In genomic region chr17:48930435-48930873, GRCh38 we compare ENCODE assay signal across 1 cellular context.
TF ChIP-seq lines count a peak whose summit lies in the region.

No MANE protein-coding gene starts in this region.

TF ChIP-seq in HepG2, 621 proteins besides CTCF, POLR2A, EP300 and RAD21 (continues in another document):
- TF ChIP-seq ARNT (IDR thresholded peaks at IDR 0.05) = no peak
- TF ChIP-seq POLR2AphosphoS2 (IDR thresholded peaks at IDR 0.05; ENCODE audit: low read depth, low read length) = 0 out of 2 replicates have a peak, but pooled peaks have one; percentile 53
- TF ChIP-seq TCF7L2 (IDR thresholded peaks at IDR 0.05; ENCODE audit: low read depth, low read length) = no peak
- no peak for TF ChIP-seq HNF1A (IDR thresholded peaks at IDR 0.05; ENCODE audit: low read depth)
- TF ChIP-seq HNF1A (CRISPR knock-in tag; IDR thresholded peaks at IDR 0.05; ENCODE audit: borderline replicate concordance) = no peak
- TF ChIP-seq BRCA1 (CRISPR knock-in tag; IDR thresholded peaks at IDR 0.05) = 0 out of 2 replicates have a peak, but pooled peaks have one; percentile 68
- TF ChIP-seq ZNF687 (CRISPR knock-in tag; IDR thresholded peaks at IDR 0.05) = peak; percentile 57
- no peak for TF ChIP-seq ZNF75D (CRISPR knock-in tag; IDR thresholded peaks at IDR 0.05; ENCODE audit: borderline replicate concordance)
- no peak for TF ChIP-seq BATF2 (CRISPR knock-in tag; IDR thresholded peaks at IDR 0.05)
- TF ChIP-seq PBX3 (CRISPR knock-in tag; IDR thresholded peaks at IDR 0.05; ENCODE audit: borderline replicate concordance) = no peak
- TF ChIP-seq TARDBP (CRISPR knock-in tag; IDR thresholded peaks at IDR 0.05) = peak; percentile 59; the same call in 1 of the 2 replicates
- no peak for TF ChIP-seq ZFP91 (CRISPR knock-in tag; IDR thresholded peaks at IDR 0.05; ENCODE audit: borderline replicate concordance)
- TF ChIP-seq ZNF414 (CRISPR knock-in tag; IDR thresholded peaks at IDR 0.05) = 0 out of 2 replicates have a peak, but pooled peaks have one; percentile 28
- no peak for TF ChIP-seq FOXC1 (CRISPR knock-in tag; IDR thresholded peaks at IDR 0.05; ENCODE audit: borderline replicate concordance)
- no peak for TF ChIP-seq ZNF253 (CRISPR knock-in tag; IDR thresholded peaks at IDR 0.05; ENCODE audit: borderline replicate concordance)
- TF ChIP-seq NFKB2 (CRISPR knock-in tag; IDR thresholded peaks at IDR 0.05; ENCODE audit: borderline replicate concordance) = peak; percentile 38; the same call in 1 of the 2 replicates
- TF ChIP-seq PHF21A (CRISPR knock-in tag; IDR thresholded peaks at IDR 0.05) = no peak
- TF ChIP-seq EED (CRISPR knock-in tag; IDR thresholded peaks at IDR 0.05) = no peak
- TF ChIP-seq SNAPC5 (CRISPR knock-in tag; IDR thresholded peaks at IDR 0.05; ENCODE audit: borderline replicate concordance) = 0 out of 2 replicates have a peak, but pooled peaks have one; percentile 50
- no peak for TF ChIP-seq HMGXB3 (CRISPR knock-in tag; IDR thresholded peaks at IDR 0.05; ENCODE audit: borderline replicate concordance)
- TF ChIP-seq TOPORS (CRISPR knock-in tag; IDR thresholded peaks at IDR 0.05) = 0 out of 2 replicates have a peak, but pooled peaks have one; percentile 61
- TF ChIP-seq CHD4 (IDR thresholded peaks at IDR 0.05; ENCODE audit: borderline replicate concordance, low read length) = peak; percentile 25; the same call in 1 of the 2 replicates
- no peak for TF ChIP-seq ZNF761 (CRISPR knock-in tag; conservative IDR thresholded peaks at IDR 0.05)
- peak; percentile 43; the same call in 1 of the 2 replicates for TF ChIP-seq ZMYM4 (CRISPR knock-in tag; IDR thresholded peaks at IDR 0.05)
- no peak for TF ChIP-seq GABPA (IDR thresholded peaks at IDR 0.05; ENCODE audit: low read depth, low read length)
- 0 out of 2 replicates have a peak, but pooled peaks have one; percentile 9 for TF ChIP-seq GABPA (CRISPR knock-in tag; IDR thresholded peaks at IDR 0.05; ENCODE audit: low read depth)
- no peak for TF ChIP-seq RBAK (CRISPR knock-in tag; IDR thresholded peaks at IDR 0.05)
- no peak for TF ChIP-seq PLRG1 (conservative IDR thresholded peaks at IDR 0.05)
- TF ChIP-seq ZNF770 (CRISPR knock-in tag; IDR thresholded peaks at IDR 0.05) = peak; percentile 74; the same call in 1 of the 2 replicates
- 0 out of 2 replicates have a peak, but pooled peaks have one; percentile 43 for TF ChIP-seq CSRNP1 (CRISPR knock-in tag; IDR thresholded peaks at IDR 0.05)
- TF ChIP-seq ZNF766 (CRISPR knock-in tag; IDR thresholded peaks at IDR 0.05; ENCODE audit: borderline replicate concordance) = peak; percentile 34; the same call in 1 of the 2 replicates
- no peak for TF ChIP-seq MIER2 (CRISPR knock-in tag; IDR thresholded peaks at IDR 0.05)
- no peak for TF ChIP-seq TMF1 (CRISPR knock-in tag; IDR thresholded peaks at IDR 0.05; ENCODE audit: low read depth)
- no peak for TF ChIP-seq KLF12 (CRISPR knock-in tag; IDR thresholded peaks at IDR 0.05; ENCODE audit: borderline replicate concordance)
- TF ChIP-seq THAP7 (CRISPR knock-in tag; IDR thresholded peaks at IDR 0.05) = peak; percentile 37; the same call in 1 of the 2 replicates
